In the genomic region with DNA sequence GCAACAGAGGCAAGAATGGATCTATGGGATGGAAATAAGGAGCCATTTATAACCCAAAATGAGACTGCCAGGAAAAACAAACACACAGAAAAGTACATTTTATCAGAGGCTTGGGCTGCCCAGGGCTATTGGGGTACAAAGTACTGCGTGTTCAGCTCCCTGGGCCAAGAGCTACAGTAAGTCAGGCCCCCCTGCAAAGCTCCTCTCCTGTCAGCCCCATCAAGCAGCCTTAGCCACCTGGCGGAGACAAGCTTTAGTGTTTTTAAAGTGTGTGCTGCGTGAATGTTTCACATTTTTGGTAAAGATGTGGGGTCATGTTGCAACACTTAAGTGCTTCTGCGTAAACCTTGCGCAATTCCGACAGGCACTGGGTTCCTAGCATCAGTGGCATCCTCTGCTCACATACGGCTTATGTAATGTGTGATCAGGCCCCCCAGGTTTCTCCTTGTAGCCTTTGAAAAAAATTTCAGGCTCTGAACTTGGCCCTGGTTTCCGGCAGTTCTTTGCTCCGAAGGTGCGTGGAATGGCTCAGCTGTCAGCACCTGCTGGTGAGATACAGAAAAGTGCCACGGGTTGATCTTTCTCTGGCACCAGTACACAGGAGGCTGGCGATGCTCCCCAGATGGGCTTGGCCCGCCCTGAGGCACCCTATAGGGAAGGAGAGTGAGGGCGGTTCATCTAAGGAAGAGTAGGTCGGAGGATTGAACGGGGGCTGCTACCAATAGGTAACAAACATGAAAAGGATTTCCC, we compare ENCODE assay signal across 8 cellular contexts.
A peak's percentile ranks its signal among the peaks of the same experiment; 100 is the strongest.
DNase-seq lines count a peak whose midpoint lies in the region; ATAC-seq, FAIRE-seq and TF ChIP-seq lines count a peak whose summit lies in the region.

No MANE protein-coding gene starts in this region.

- no peak for TF ChIP-seq POLR2A in spleen (IDR thresholded peaks at IDR 0.05)

- peaks cover 0 to 43% (median 7%) of the 10 kb centered on the region in 6 donors for H3K4me1 ChIP-seq in spleen

- H3K27ac Mint-ChIP-seq in activated naive CD4-positive, alpha-beta T cell treated with anti-CD3 and anti-CD28 coated beads, Interleukin-2, amount 10 ng/mL, durations not matched to agents 7 days and 5 days, result no peak overlapping the region

- H3K36me3 ChIP-seq in spleen, result no peaks in the 10 kb centered on the region

- H3K4me3 ChIP-seq in spleen, result no peak overlapping the region

- intact Hi-C loops in left ventricle myocardium superior (cut with micrococcal nuclease), result loop anchor here (5.0 kb wide), 1 partner anchor 55 kb away; no protein-coding TSS in a partner anchor
- intact Hi-C loops in spleen (cut with DNase I; ENCODE audit: low total_unique reads), result no loop called here

- no peaks in the 10 kb centered on the region for H3K4me1 Mint-ChIP-seq in activated naive CD4-positive, alpha-beta T cell treated with anti-CD3 and anti-CD28 coated beads, Interleukin-2, amount 10 ng/mL, durations not matched to agents 7 days and 5 days

- no peaks in the 10 kb centered on the region for H3K9me3 ChIP-seq in spleen

- ATAC-seq in left ventricle myocardium superior, result peak; percentile 92
- no peak for ATAC-seq in GM18517 (IDR thresholded peaks at IDR 0.05; ENCODE audit: unreplicated experiment)
- no peak for ATAC-seq in GM19467 (IDR thresholded peaks at IDR 0.05; ENCODE audit: unreplicated experiment)
- ATAC-seq in GM21717 (IDR thresholded peaks at IDR 0.05; ENCODE audit: unreplicated experiment), result no peak

- 65 to 86% (median 79%) methylated on average over 16 of the region's 16 CpGs for WGBS in spleen, 5 donors

- DNase-seq in HTR-8/SVneo (ENCODE audit: insufficient read length, low spot score), result peak; percentile 56
- peak; percentile 38 for DNase-seq in SKM-1 (lab: John Stamatoyannopoulos, UW; ENCODE audit: unreplicated experiment)
- peak; percentile 86 for DNase-seq in left ventricle myocardium superior
- peak; percentile 77 for DNase-seq in spleen
- no peak for DNase-seq in activated naive CD4-positive, alpha-beta T cell treated with anti-CD3 and anti-CD28 coated beads, Interleukin-2, amount 10 ng/mL, durations not matched to agents 7 days and 5 days

- peaks cover 4% of the 10 kb centered on the region for H3K27me3 Mint-ChIP-seq in activated naive CD4-positive, alpha-beta T cell treated with anti-CD3 and anti-CD28 coated beads, Interleukin-2, amount 10 ng/mL, durations not matched to agents 7 days and 5 days

- CTCF ChIA-PET in activated naive CD4-positive, alpha-beta T cell treated with anti-CD3 and anti-CD28 coated beads, Interleukin-2, amount 10 ng/mL, durations not matched to agents 7 days and 5 days (lab: Charles Lee), result no interaction called here

- no peaks in the 10 kb centered on the region for H3K36me3 Mint-ChIP-seq in activated naive CD4-positive, alpha-beta T cell treated with anti-CD3 and anti-CD28 coated beads, Interleukin-2, amount 10 ng/mL, durations not matched to agents 7 days and 5 days

- H3K27me3 ChIP-seq in spleen (replicated peaks in 1 of 7), result no peaks in the 10 kb centered on the region

- peak in 5 of 11 experiments; percentile 19 to 48 (median 32) for TF ChIP-seq CTCF in spleen (IDR thresholded peaks at IDR 0.05 in 8 of 11, conservative IDR thresholded peaks at IDR 0.05 in 3 of 11)

- H3K9me3 Mint-ChIP-seq in activated naive CD4-positive, alpha-beta T cell treated with anti-CD3 and anti-CD28 coated beads, Interleukin-2, amount 10 ng/mL, durations not matched to agents 7 days and 5 days, result no peaks in the 10 kb centered on the region

- H3K27ac ChIP-seq in spleen, result peak overlapping the region in 6 of 8 donors; percentile 43 to 84 (median 60)

- no peak overlapping the region for H3K4me3 Mint-ChIP-seq in activated naive CD4-positive, alpha-beta T cell treated with anti-CD3 and anti-CD28 coated beads, Interleukin-2, amount 10 ng/mL, durations not matched to agents 7 days and 5 days

- no peak for FAIRE-seq in HTR-8/SVneo (lab: Jason Lieb, UNC)
